ENCODE assay signal across 14 cellular contexts in the genomic region with DNA sequence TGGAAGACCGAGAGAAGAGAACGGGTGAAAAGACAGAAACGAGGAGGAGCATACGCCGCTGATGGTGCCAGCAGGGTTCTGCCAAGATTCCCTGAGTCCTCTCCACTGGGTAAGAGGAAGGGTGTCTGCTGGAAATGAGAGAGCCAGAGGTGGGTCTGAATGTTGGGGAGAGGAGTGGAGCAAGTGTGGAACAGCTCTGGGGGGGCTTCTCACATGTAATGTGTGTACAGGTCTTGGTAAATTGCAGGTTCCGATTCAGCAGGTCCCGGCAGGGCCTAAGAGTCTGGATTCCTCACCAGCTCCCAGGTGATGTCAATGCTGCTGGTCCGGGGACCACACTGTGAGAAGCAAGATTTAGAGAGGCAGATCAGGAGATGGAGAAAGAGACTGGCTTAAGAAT. TPM values are rescaled to one million over a fixed set of nuclear protein-coding genes. Genes with fewer than 3 reads are reported as not detected.
DNase-seq lines count a peak whose midpoint lies in the region; ATAC-seq and TF ChIP-seq lines count a peak whose summit lies in the region.
"Had no signal": no experiment of that assay in that cellular context is flagged by ENCODE, and none has a peak within 500 bp of the region (broad histone marks: within the 10 kb centered on the region; RNA-seq: fewer than 3 reads in every experiment).

No MANE protein-coding gene starts in this region.

- H3K36me3 ChIP-seq in CD4-positive, CD25-positive, alpha-beta regulatory T cell (ENCODE audit: control insufficient read depth, insufficient read depth, low read length) = no peaks in the 10 kb centered on the region
- no peaks in the 10 kb centered on the region for H3K36me3 ChIP-seq in Caco-2 (ENCODE audit: control insufficient read depth, insufficient read depth, low read length)

- no peak overlapping the region for H3K4me3 ChIP-seq in CD4-positive, CD25-positive, alpha-beta regulatory T cell (ENCODE audit: low read depth, low read length)
- no peak overlapping the region for H3K4me3 ChIP-seq in Caco-2 (ENCODE audit: low read depth, low read length)

- peak overlapping the region; percentile 91 to 95 (median 93) for H3K4me3 Mint-ChIP-seq in CD4-positive, CD25-positive, alpha-beta regulatory T cell
- H3K4me3 Mint-ChIP-seq in Caco-2 (ENCODE audit: unreplicated experiment) (peak overlapping the region; percentile 91), nephron (peak overlapping the region; percentile 95 to 97 (median 96))
- peak overlapping the region; percentile 84 for H3K4me3 Mint-ChIP-seq in activated naive CD8-positive, alpha-beta T cell treated with anti-CD3 and anti-CD28 coated beads, Interleukin-2, amount 50 U/mL, for 24 hours

- intact Hi-C loops in Caco-2 (cut with micrococcal nuclease; ENCODE audit: unreplicated experiment) = no loop called here

- no peaks in the 10 kb centered on the region for H3K36me3 Mint-ChIP-seq in CD4-positive, CD25-positive, alpha-beta regulatory T cell
- H3K36me3 Mint-ChIP-seq in Caco-2 (ENCODE audit: insufficient read depth, unreplicated experiment) (peaks cover 5% of the 10 kb centered on the region), nephron (ENCODE audit: low read depth) (no peaks in the 10 kb centered on the region)
- H3K36me3 Mint-ChIP-seq in activated naive CD8-positive, alpha-beta T cell treated with anti-CD3 and anti-CD28 coated beads, Interleukin-2, amount 50 U/mL, for 24 hours (ENCODE audit: low read depth) = peaks cover 1% of the 10 kb centered on the region

- peak overlapping the region in 2 of 3 donors; percentile 7 to 68 for H3K27ac Mint-ChIP-seq in CD4-positive, CD25-positive, alpha-beta regulatory T cell
- no peak overlapping the region for H3K27ac Mint-ChIP-seq in Caco-2 (ENCODE audit: unreplicated experiment)
- no peak overlapping the region for H3K27ac Mint-ChIP-seq in activated naive CD8-positive, alpha-beta T cell treated with anti-CD3 and anti-CD28 coated beads, Interleukin-2, amount 50 U/mL, for 24 hours
- peak overlapping the region; percentile 3 to 97 (median 80) for H3K27ac Mint-ChIP-seq in nephron

- POLR2A ChIA-PET in Caco-2 (lab: Charles Lee) = no interaction called here

- no peaks in the 10 kb centered on the region for H3K9me3 ChIP-seq in CD4-positive, CD25-positive, alpha-beta regulatory T cell (ENCODE audit: control insufficient read depth in 2 of 2, low read length in 2 of 2)
- H3K9me3 ChIP-seq in Caco-2 = no peaks in the 10 kb centered on the region
- H3K9me3 ChIP-seq: psoas muscle had no signal

- peaks cover 29% of the 10 kb centered on the region for H3K27me3 ChIP-seq in CD4-positive, CD25-positive, alpha-beta regulatory T cell (ENCODE audit: control insufficient read depth, insufficient read depth, low read length)
- H3K27me3 ChIP-seq in Caco-2 (replicated peaks; ENCODE audit: control insufficient read depth, insufficient read depth, low read length) = peaks cover 1% of the 10 kb centered on the region

- peaks cover 25% of the 10 kb centered on the region for H3K4me1 ChIP-seq in CD4-positive, CD25-positive, alpha-beta regulatory T cell (ENCODE audit: control insufficient read depth, insufficient read depth, low read length, poor library complexity, severe bottlenecking)
- H3K4me1 ChIP-seq in Caco-2 = peaks cover 6% of the 10 kb centered on the region
- H3K4me1 ChIP-seq: psoas muscle had no signal

- peaks cover 65% of the 10 kb centered on the region for H3K27me3 Mint-ChIP-seq in CD4-positive, CD25-positive, alpha-beta regulatory T cell
- H3K27me3 Mint-ChIP-seq in Caco-2 (ENCODE audit: insufficient read depth, unreplicated experiment) (peaks cover 15% of the 10 kb centered on the region), nephron (ENCODE audit: low read depth) (peaks cover 83% of the 10 kb centered on the region)
- peaks cover 43% of the 10 kb centered on the region for H3K27me3 Mint-ChIP-seq in activated naive CD8-positive, alpha-beta T cell treated with anti-CD3 and anti-CD28 coated beads, Interleukin-2, amount 50 U/mL, for 24 hours

- no peak overlapping the region for H3K27ac ChIP-seq in CD4-positive, CD25-positive, alpha-beta regulatory T cell (ENCODE audit: insufficient read depth, low read length, poor library complexity, severe bottlenecking)
- H3K27ac ChIP-seq: psoas muscle had no signal

- no peak for ATAC-seq in CD4-positive, CD25-positive, alpha-beta regulatory T cell (ENCODE audit: low read depth in 2 of 2)
- ATAC-seq in activated naive CD8-positive, alpha-beta T cell treated with anti-CD3 and anti-CD28 coated beads, Interleukin-2, amount 50 U/mL, for 24 hours = no peak
- ATAC-seq in HG03108 (IDR thresholded peaks at IDR 0.05; ENCODE audit: unreplicated experiment) = no peak
- ATAC-seq in GM19035 (IDR thresholded peaks at IDR 0.05; ENCODE audit: unreplicated experiment) = no peak
- ATAC-seq: psoas muscle had no signal

- no peak for DNase-seq in CD4-positive, CD25-positive, alpha-beta regulatory T cell
- DNase-seq in Caco-2 (no peak), superior temporal gyrus (ENCODE audit: extremely low spot score) (no peak), AML-193 (lab: John Stamatoyannopoulos, UW) (no peak)
- DNase-seq in activated naive CD8-positive, alpha-beta T cell treated with anti-CD3 and anti-CD28 coated beads, Interleukin-2, amount 50 U/mL, for 24 hours = no peak
- DNase-seq: activated CD4-positive, alpha-beta T cell treated with anti-CD3 and anti-CD28 coated beads for 1 hour; activated naive CD4-positive, alpha-beta T cell treated with Interleukin-2 at 50 U/mL for 16 hours; NCI-H187 treated with DMSO at 0.1 percent for 48 hours; psoas muscle; stimulated activated CD4-positive, alpha-beta T cell treated with anti-CD3 and anti-CD28 coated beads, Interleukin-15, amount 100 ng/mL, for 24 hours; trophoblast cell had no signal

- H3K9me3 Mint-ChIP-seq in CD4-positive, CD25-positive, alpha-beta regulatory T cell = peaks cover 0 to 4% (median 0%) of the 10 kb centered on the region in 7 donors
- H3K9me3 Mint-ChIP-seq in Caco-2 (ENCODE audit: unreplicated experiment) (no peaks in the 10 kb centered on the region), nephron (no peaks in the 10 kb centered on the region)
- H3K9me3 Mint-ChIP-seq in activated naive CD8-positive, alpha-beta T cell treated with anti-CD3 and anti-CD28 coated beads, Interleukin-2, amount 50 U/mL, for 24 hours = no peaks in the 10 kb centered on the region

- TF ChIP-seq CTCF in Caco-2 (IDR thresholded peaks at IDR 0.05; ENCODE audit: insufficient read depth in 1 of 2, low read depth in 1 of 2, low read length in 1 of 2, severe bottlenecking in 1 of 2, unreplicated experiment in 1 of 2) (no peak), nephron (IDR thresholded peaks at IDR 0.05; ENCODE audit: unreplicated experiment in 3 of 3) (no peak)

- H3K4me1 Mint-ChIP-seq in CD4-positive, CD25-positive, alpha-beta regulatory T cell = peaks cover 0 to 30% (median 20%) of the 10 kb centered on the region in 4 donors
- H3K4me1 Mint-ChIP-seq in Caco-2 (ENCODE audit: low read depth, unreplicated experiment) (peaks cover 12% of the 10 kb centered on the region), nephron (peaks cover 34% of the 10 kb centered on the region)
- H3K4me1 Mint-ChIP-seq in activated naive CD8-positive, alpha-beta T cell treated with anti-CD3 and anti-CD28 coated beads, Interleukin-2, amount 50 U/mL, for 24 hours = peaks cover 25% of the 10 kb centered on the region

- CTCF ChIA-PET in Caco-2 (lab: Charles Lee) = no interaction called here

- BruUV-seq in Caco-2 (replicated peaks; lab: Mats Ljungman, UMichigan) = no TSS peak

RNA-seq across cellular contexts. Expression of gene EBF4, which starts 1.5 kb away (rescaled TPM):
- 1.8 TPM for total RNA-seq in CD4-positive, CD25-positive, alpha-beta regulatory T cell
- under 1 TPM in 2 of 4 donors, not detected in 2; 0.36 to 0.76 TPM for polyA plus RNA-seq in CD4-positive, CD25-positive, alpha-beta regulatory T cell
- total RNA-seq in Caco-2 (2022) = 5.7 and 7.5 TPM in 2 replicates

RNA-seq across cellular contexts. Expression of gene IDH3B, which starts 27.1 kb away (rescaled TPM):
- total RNA-seq in CD4-positive, CD25-positive, alpha-beta regulatory T cell = 113 TPM
- polyA plus RNA-seq in CD4-positive, CD25-positive, alpha-beta regulatory T cell = 100 to 1,000 TPM; 106 to 117 (median 110) TPM
- total RNA-seq in Caco-2 (2022) = 123 and 137 TPM in 2 replicates

RNA-seq across cellular contexts. Expression of gene NOP56, which starts 38.7 kb away (rescaled TPM):
- 249 TPM for total RNA-seq in CD4-positive, CD25-positive, alpha-beta regulatory T cell
- 100 to 1,000 TPM in 3 of 4 donors, 10 to 100 TPM in 1; 91.8 to 106 (median 103) TPM for polyA plus RNA-seq in CD4-positive, CD25-positive, alpha-beta regulatory T cell
- 497 and 524 TPM in 2 replicates for total RNA-seq in Caco-2 (2022)

Comparison
In these comparisons a context has a peak if more than half of its experiments do, and no peak if none do; other contexts are left out.
1. H3K27ac Mint-ChIP-seq: peak in CD4-positive, CD25-positive, alpha-beta regulatory T cell (2 of 3) and nephron (3 of 3); none in Caco-2 (single experiment) and activated naive CD8-positive, alpha-beta T cell treated with anti-CD3 and anti-CD28 coated beads, Interleukin-2, amount 50 U/mL, for 24 hours (single experiment).
2. Peak in every context shown above with its lines, with median percentiles within 50 percentile points of each other: H3K4me3 Mint-ChIP-seq.